Comparison of ENCODE assay signal across 11 cellular contexts in genomic region chr2:181036848-181037603, GRCh38. TPM values are rescaled to one million over a fixed set of nuclear protein-coding genes. Genes with fewer than 3 reads are reported as not detected.
DNase-seq lines count a peak whose midpoint lies in the region; ATAC-seq and TF ChIP-seq lines count a peak whose summit lies in the region.
"Had no signal": no experiment of that assay in that cellular context is flagged by ENCODE, and none has a peak within 500 bp of the region (broad histone marks: within the 10 kb centered on the region; RNA-seq: fewer than 3 reads in every experiment).

No MANE protein-coding gene starts in this region.

- H3K4me1 Mint-ChIP-seq in activated T-cell treated with anti-CD3 and anti-CD28 coated beads, Interleukin-2, amount 50 U/mL, for 4 hours (ENCODE audit: low read depth): peaks cover 18% of the 10 kb centered on the region
- peaks cover 22% of the 10 kb centered on the region for H3K4me1 Mint-ChIP-seq in activated T-helper 17 cell treated with anti-CD3 and anti-CD28 coated beads, Interleukin-2, amount 50 U/mL, for 72 hours
- H3K4me1 Mint-ChIP-seq in stimulated activated effector memory CD8-positive, alpha-beta T cell treated with anti-CD3 and anti-CD28 coated beads, Interleukin-12 subunit alpha, Interleukin-12 subunit beta, amount 100 ng/mL, for 72 hours: peaks cover 30% of the 10 kb centered on the region
- peaks cover 3% of the 10 kb centered on the region for H3K4me1 Mint-ChIP-seq in glutamatergic neuron (ENCODE audit: low read depth, unreplicated experiment)

- no peaks in the 10 kb centered on the region for H3K9me3 ChIP-seq in colonic mucosa

- no peaks in the 10 kb centered on the region for H3K27me3 ChIP-seq in colonic mucosa
- H3K27me3 ChIP-seq: BLaER1 treated with 17β-estradiol and CSF1 and Interleukin-3, amounts not matched to agents 10 nM and 100 nM had no signal

- H3K27ac Mint-ChIP-seq in activated T-helper 17 cell treated with anti-CD3 and anti-CD28 coated beads, Interleukin-2, amount 50 U/mL, for 72 hours: peak overlapping the region; percentile 87
- peak overlapping the region; percentile 91 for H3K27ac Mint-ChIP-seq in stimulated activated effector memory CD8-positive, alpha-beta T cell treated with anti-CD3 and anti-CD28 coated beads, Interleukin-12 subunit alpha, Interleukin-12 subunit beta, amount 100 ng/mL, for 72 hours
- H3K27ac Mint-ChIP-seq in glutamatergic neuron (ENCODE audit: unreplicated experiment): no peak overlapping the region
- H3K27ac Mint-ChIP-seq: stimulated activated naive CD8-positive, alpha-beta T cell treated with anti-CD3 and anti-CD28 coated beads, Interleukin-15, Interleukin-2, amounts not matched to agents 100 ng/mL and 50 ng/mL, for 24 hours had no signal

- no peaks in the 10 kb centered on the region for H3K27me3 Mint-ChIP-seq in activated T-cell treated with anti-CD3 and anti-CD28 coated beads, Interleukin-2, amount 50 U/mL, for 4 hours (ENCODE audit: low read depth)
- H3K27me3 Mint-ChIP-seq in activated T-helper 17 cell treated with anti-CD3 and anti-CD28 coated beads, Interleukin-2, amount 50 U/mL, for 72 hours: no peaks in the 10 kb centered on the region
- H3K27me3 Mint-ChIP-seq in glutamatergic neuron (ENCODE audit: unreplicated experiment): no peaks in the 10 kb centered on the region
- H3K27me3 Mint-ChIP-seq: stimulated activated naive CD8-positive, alpha-beta T cell treated with anti-CD3 and anti-CD28 coated beads, Interleukin-15, Interleukin-2, amounts not matched to agents 100 ng/mL and 50 ng/mL, for 24 hours had no signal

- no peak for DNase-seq in activated T-cell treated with anti-CD3 and anti-CD28 coated beads, Interleukin-2, amount 50 U/mL, for 4 hours
- DNase-seq in activated T-cell treated with anti-CD3 and anti-CD28 coated beads for 4 hours (no peak), colonic mucosa (no peak), glutamatergic neuron (no peak), posterior vena cava (ENCODE audit: low spot score) (no peak)
- DNase-seq in stimulated activated effector memory CD8-positive, alpha-beta T cell treated with anti-CD3 and anti-CD28 coated beads, Interleukin-12 subunit alpha, Interleukin-12 subunit beta, amount 100 ng/mL, for 72 hours (ENCODE audit: low spot score in 2 of 2): no peak
- DNase-seq: Kasumi-1 had no signal

- H3K36me3 Mint-ChIP-seq in activated T-cell treated with anti-CD3 and anti-CD28 coated beads, Interleukin-2, amount 50 U/mL, for 4 hours (ENCODE audit: insufficient read depth): no peaks in the 10 kb centered on the region
- H3K36me3 Mint-ChIP-seq in activated T-helper 17 cell treated with anti-CD3 and anti-CD28 coated beads, Interleukin-2, amount 50 U/mL, for 72 hours (ENCODE audit: low read depth): no peaks in the 10 kb centered on the region
- H3K36me3 Mint-ChIP-seq in stimulated activated effector memory CD8-positive, alpha-beta T cell treated with anti-CD3 and anti-CD28 coated beads, Interleukin-12 subunit alpha, Interleukin-12 subunit beta, amount 100 ng/mL, for 72 hours: no peaks in the 10 kb centered on the region
- no peaks in the 10 kb centered on the region for H3K36me3 Mint-ChIP-seq in glutamatergic neuron (ENCODE audit: unreplicated experiment)

- no peaks in the 10 kb centered on the region for H3K9me3 Mint-ChIP-seq in activated T-cell treated with anti-CD3 and anti-CD28 coated beads, Interleukin-2, amount 50 U/mL, for 4 hours
- H3K9me3 Mint-ChIP-seq in activated T-helper 17 cell treated with anti-CD3 and anti-CD28 coated beads, Interleukin-2, amount 50 U/mL, for 72 hours: no peaks in the 10 kb centered on the region
- no peaks in the 10 kb centered on the region for H3K9me3 Mint-ChIP-seq in stimulated activated effector memory CD8-positive, alpha-beta T cell treated with anti-CD3 and anti-CD28 coated beads, Interleukin-12 subunit alpha, Interleukin-12 subunit beta, amount 100 ng/mL, for 72 hours
- H3K9me3 Mint-ChIP-seq in glutamatergic neuron (ENCODE audit: unreplicated experiment): peaks cover 3% of the 10 kb centered on the region
- H3K9me3 Mint-ChIP-seq: stimulated activated naive CD8-positive, alpha-beta T cell treated with anti-CD3 and anti-CD28 coated beads, Interleukin-15, Interleukin-2, amounts not matched to agents 100 ng/mL and 50 ng/mL, for 24 hours had no signal

- no peaks in the 10 kb centered on the region for H3K4me1 ChIP-seq in colonic mucosa
- H3K4me1 ChIP-seq: BLaER1 treated with 17β-estradiol and CSF1 and Interleukin-3, amounts not matched to agents 10 nM and 100 nM had no signal

- H3K27ac ChIP-seq in colonic mucosa: no peak overlapping the region
- H3K27ac ChIP-seq: BLaER1 treated with 17β-estradiol and CSF1 and Interleukin-3, amounts not matched to agents 10 nM and 100 nM had no signal

- TF ChIP-seq CTCF in colonic mucosa (IDR thresholded peaks at IDR 0.05) (no peak), glutamatergic neuron (IDR thresholded peaks at IDR 0.05; ENCODE audit: partially characterized antibody, unreplicated experiment) (no peak)

- no peak overlapping the region for H3K4me3 ChIP-seq in colonic mucosa
- H3K4me3 ChIP-seq: BLaER1 treated with 17β-estradiol and CSF1 and Interleukin-3, amounts not matched to agents 10 nM and 100 nM had no signal

- H3K4me3 Mint-ChIP-seq in activated T-cell treated with anti-CD3 and anti-CD28 coated beads, Interleukin-2, amount 50 U/mL, for 4 hours: no peak overlapping the region
- H3K4me3 Mint-ChIP-seq in activated T-helper 17 cell treated with anti-CD3 and anti-CD28 coated beads, Interleukin-2, amount 50 U/mL, for 72 hours: peak overlapping the region; percentile 23
- peak overlapping the region; percentile 42 for H3K4me3 Mint-ChIP-seq in stimulated activated effector memory CD8-positive, alpha-beta T cell treated with anti-CD3 and anti-CD28 coated beads, Interleukin-12 subunit alpha, Interleukin-12 subunit beta, amount 100 ng/mL, for 72 hours
- H3K4me3 Mint-ChIP-seq in glutamatergic neuron (ENCODE audit: unreplicated experiment): no peak overlapping the region
- H3K4me3 Mint-ChIP-seq: stimulated activated naive CD8-positive, alpha-beta T cell treated with anti-CD3 and anti-CD28 coated beads, Interleukin-15, Interleukin-2, amounts not matched to agents 100 ng/mL and 50 ng/mL, for 24 hours had no signal

- intact Hi-C loops in colonic mucosa (cut with DNase I) (no loop called here), posterior vena cava (cut with DNase I) (no loop called here)

- peak; percentile 74 to 81 for ATAC-seq in activated T-cell treated with anti-CD3 and anti-CD28 coated beads, Interleukin-2, amount 50 U/mL, for 4 hours
- peak; percentile 66 for ATAC-seq in HG03064 (IDR thresholded peaks at IDR 0.05; ENCODE audit: low read depth, unreplicated experiment)
- ATAC-seq in activated T-helper 17 cell treated with anti-CD3 and anti-CD28 coated beads, Interleukin-2, amount 50 U/mL, for 72 hours (replicated peaks): peak; percentile 79
- ATAC-seq in stimulated activated effector memory CD8-positive, alpha-beta T cell treated with anti-CD3 and anti-CD28 coated beads, Interleukin-12 subunit alpha, Interleukin-12 subunit beta, amount 100 ng/mL, for 72 hours: peak; percentile 91

- no peak overlapping the region for H3K9ac ChIP-seq in colonic mucosa (ENCODE audit: low read depth in 2 of 2, low read length in 2 of 2)
- H3K9ac ChIP-seq: BLaER1 treated with 17β-estradiol and CSF1 and Interleukin-3, amounts not matched to agents 10 nM and 100 nM had no signal

- no peaks in the 10 kb centered on the region for H3K36me3 ChIP-seq in colonic mucosa

RNA-seq across cellular contexts. Expression of gene UBE2E3, which starts 56.6 kb away (rescaled TPM):
- 10 to 100 TPM; 30.1 to 33.5 (median 30.7) TPM for total RNA-seq in activated T-cell treated with anti-CD3 and anti-CD28 coated beads, Interleukin-2, amount 50 U/mL, for 4 hours
- total RNA-seq in activated T-helper 17 cell treated with anti-CD3 and anti-CD28 coated beads, Interleukin-2, amount 50 U/mL, for 72 hours: 10 to 100 TPM; 26.9 to 38.1 TPM
- total RNA-seq in colonic mucosa (10 to 100 TPM; 43.1 to 52.5 TPM), glutamatergic neuron (ENCODE audit: unreplicated experiment) (294 TPM), posterior vena cava (10 to 100 TPM; 39.2 to 41.8 TPM)

Comparison
In these comparisons a context has a peak if more than half of its experiments do, and no peak if none do; other contexts are left out.
1. H3K4me3 Mint-ChIP-seq: peak in activated T-helper 17 cell treated with anti-CD3 and anti-CD28 coated beads, Interleukin-2, amount 50 U/mL, for 72 hours (single experiment) and stimulated activated effector memory CD8-positive, alpha-beta T cell treated with anti-CD3 and anti-CD28 coated beads, Interleukin-12 subunit alpha, Interleukin-12 subunit beta, amount 100 ng/mL, for 72 hours (single experiment); none in activated T-cell treated with anti-CD3 and anti-CD28 coated beads, Interleukin-2, amount 50 U/mL, for 4 hours (single experiment) and glutamatergic neuron (single experiment).
2. Peak in every context shown above with its lines, with median percentiles within 50 percentile points of each other: ATAC-seq.